8 cellular contexts compared by ENCODE assay signal in genomic region chr10:21732067-21732772, GRCh38.
A peak's percentile ranks its signal among the peaks of the same experiment; 100 is the strongest.
DNase-seq lines count a peak whose midpoint lies in the region; ATAC-seq, FAIRE-seq and TF ChIP-seq lines count a peak whose summit lies in the region.

No MANE protein-coding gene starts in this region.

- H3K79me2 ChIP-seq in ACC112 (ENCODE audit: control insufficient read depth, insufficient read depth, low read length, unreplicated experiment), result no peaks in the 10 kb centered on the region

- no peak overlapping the region for H2AFZ ChIP-seq in ACC112 (ENCODE audit: low read length, unreplicated experiment)

- peaks cover 35% of the 10 kb centered on the region for H3K4me1 Mint-ChIP-seq in activated CD8-positive, alpha-beta T cell treated with anti-CD3 and anti-CD28 coated beads, Interleukin-2, amount 10 ng/mL, durations not matched to agents 7 days and 5 days (ENCODE audit: low read depth)

- no peak for FAIRE-seq in frontal cortex (lab: Jason Lieb, UNC)

- H3K36me3 ChIP-seq in ACC112 (ENCODE audit: insufficient read depth, low read length), result peaks cover 14% of the 10 kb centered on the region

- H3K4me3 ChIP-seq in ACC112 (ENCODE audit: low read depth, low read length), result no peak overlapping the region
- H3K4me3 ChIP-seq in GM12865 (ENCODE audit: low read depth, low read length), result no peak overlapping the region

- H3K36me3 Mint-ChIP-seq in activated CD8-positive, alpha-beta T cell treated with anti-CD3 and anti-CD28 coated beads, Interleukin-2, amount 10 ng/mL, durations not matched to agents 7 days and 5 days (ENCODE audit: low read depth), result peaks cover 40% of the 10 kb centered on the region

- DNase-seq in GM12865 (ENCODE audit: low read depth), result peak; percentile 77
- DNase-seq in NCI-H1694 treated with DMSO at 0.1 percent for 48 hours (lab: John Stamatoyannopoulos, UW), result peak; percentile 56
- DNase-seq in activated CD8-positive, alpha-beta T cell treated with anti-CD3 and anti-CD28 coated beads, Interleukin-2, amount 10 ng/mL, durations not matched to agents 7 days and 5 days, result peak; percentile 60
- peak; percentile 28 to 54 for DNase-seq in frontal cortex (ENCODE audit: low spot score in 2 of 2)
- peak; percentile 30 for DNase-seq in non-pigmented ciliary epithelial cell (ENCODE audit: low read depth)

- no peaks in the 10 kb centered on the region for H3K27me3 ChIP-seq in ACC112 (ENCODE audit: insufficient read depth, low read length)

- CTCF ChIA-PET in activated CD8-positive, alpha-beta T cell treated with anti-CD3 and anti-CD28 coated beads, Interleukin-2, amount 10 ng/mL, durations not matched to agents 7 days and 5 days (lab: Charles Lee), result interaction anchor here (0.5 to 5.8 kb wide), 27 partner anchors 8 to 481 kb away, joined by 3 to 48 read pairs (median 4); partner anchors contain the start of gene SKIDA1

- POLR2A ChIA-PET in activated CD8-positive, alpha-beta T cell treated with anti-CD3 and anti-CD28 coated beads, Interleukin-2, amount 10 ng/mL, durations not matched to agents 7 days and 5 days (lab: Charles Lee), result no interaction called here

- peak; percentile 79 for TF ChIP-seq CTCF in GM12865 (IDR thresholded peaks at IDR 0.05; ENCODE audit: insufficient read depth, low read depth, low read length, missing control alignments)

- H3K27me3 Mint-ChIP-seq in activated CD8-positive, alpha-beta T cell treated with anti-CD3 and anti-CD28 coated beads, Interleukin-2, amount 10 ng/mL, durations not matched to agents 7 days and 5 days (ENCODE audit: low read depth), result no peaks in the 10 kb centered on the region

- H3K27ac ChIP-seq in ACC112 (ENCODE audit: low read depth, low read length), result peak overlapping the region; percentile 18; the same call in 1 of the 2 replicates

- no peaks in the 10 kb centered on the region for H3K9me3 Mint-ChIP-seq in activated CD8-positive, alpha-beta T cell treated with anti-CD3 and anti-CD28 coated beads, Interleukin-2, amount 10 ng/mL, durations not matched to agents 7 days and 5 days (ENCODE audit: insufficient read depth)

- peaks cover 23% of the 10 kb centered on the region for H3K4me1 ChIP-seq in ACC112 (ENCODE audit: control insufficient read depth, insufficient read depth, low read length, unreplicated experiment)

- no peak overlapping the region for H3K4me3 Mint-ChIP-seq in activated CD8-positive, alpha-beta T cell treated with anti-CD3 and anti-CD28 coated beads, Interleukin-2, amount 10 ng/mL, durations not matched to agents 7 days and 5 days

- ATAC-seq in HG02678 (IDR thresholded peaks at IDR 0.05; ENCODE audit: unreplicated experiment), result peak; percentile 97
- ATAC-seq in activated CD8-positive, alpha-beta T cell treated with anti-CD3 and anti-CD28 coated beads, Interleukin-2, amount 10 ng/mL, durations not matched to agents 7 days and 5 days, result peak; percentile 85
- ATAC-seq in activated CD4-positive, CD25-positive, alpha-beta regulatory T cell treated with anti-CD3 and anti-CD28 coated beads, Interleukin-2, amount 50 U/mL, for 24 hours, result no peak

- no peak overlapping the region for H3K27ac Mint-ChIP-seq in activated CD8-positive, alpha-beta T cell treated with anti-CD3 and anti-CD28 coated beads, Interleukin-2, amount 10 ng/mL, durations not matched to agents 7 days and 5 days

Comparison
In these comparisons a context has a peak if more than half of its experiments do, and no peak if none do; other contexts are left out.
1. ATAC-seq: peak in HG02678 (single experiment) and activated CD8-positive, alpha-beta T cell treated with anti-CD3 and anti-CD28 coated beads, Interleukin-2, amount 10 ng/mL, durations not matched to agents 7 days and 5 days (single experiment); none in activated CD4-positive, CD25-positive, alpha-beta regulatory T cell treated with anti-CD3 and anti-CD28 coated beads, Interleukin-2, amount 50 U/mL, for 24 hours (0 of 2).
2. Peak in every context shown above with its lines, with median percentiles within 50 percentile points of each other: DNase-seq.